Comparison of ENCODE assay signal across 26 cellular contexts in the genomic region with DNA sequence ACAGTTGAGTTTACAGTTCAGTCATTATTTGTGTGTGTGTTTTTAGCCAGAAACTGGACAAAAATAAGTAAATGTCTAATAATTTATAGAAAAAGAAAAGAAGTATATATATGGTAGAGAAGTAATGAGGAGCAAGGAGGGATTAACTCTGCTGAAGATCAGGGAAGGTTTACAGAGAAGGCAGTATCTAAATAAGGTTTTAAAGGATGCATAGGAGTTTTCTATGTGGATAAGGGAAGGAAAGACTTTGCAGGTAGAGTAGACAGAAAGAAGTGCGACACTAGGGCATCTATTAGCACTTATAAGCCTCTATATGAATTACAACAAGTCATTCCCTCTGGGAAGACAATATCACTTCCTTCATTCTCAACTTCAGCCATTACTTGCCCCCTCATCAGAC. TPM values are rescaled to one million over a fixed set of nuclear protein-coding genes. Genes with fewer than 3 reads are reported as not detected.
"Had no signal": no experiment of that assay in that cellular context is flagged by ENCODE, and none has a peak within 500 bp of the region (broad histone marks: within the 10 kb centered on the region; RNA-seq: fewer than 3 reads in every experiment).

No MANE protein-coding gene starts in this region.

- ATAC-seq: effector memory CD8-positive, alpha-beta T cell; esophagus mucosa; foreskin keratinocyte; gastrocnemius medialis; gastroesophageal sphincter; heart left ventricle; heart right ventricle had no signal

- DNase-seq: colonic mucosa; cortex of kidney; dermis blood vessel endothelial cell; dorsolateral prefrontal cortex; effector CD4-positive, alpha-beta T cell; effector CD8-positive, alpha-beta T cell; effector memory CD4-positive, alpha-beta T cell; effector memory CD8-positive, alpha-beta T cell; endodermal cell; erythroblast; esophagus squamous epithelium; foreskin fibroblast; foreskin keratinocyte; foreskin melanocyte; gastrocnemius medialis; glutamatergic neuron; head of caudate nucleus; heart left ventricle; heart right ventricle had no signal

- H3K4me1 ChIP-seq: colonic mucosa, esophagus muscularis mucosa, esophagus squamous epithelium, foreskin keratinocyte, gastrocnemius medialis, gastroesophageal sphincter, heart left ventricle, heart right ventricle had no signal

- H3K4me3 Mint-ChIP-seq: dendritic cell treated with granulocyte-macrophage colony-stimulating factor and Interleukin-4, amounts not matched to agents 40 ng/mL and 50 ng/mL, for 4 days; effector memory CD8-positive, alpha-beta T cell; endodermal cell had no signal

- H3K27ac Mint-ChIP-seq: dendritic cell treated with granulocyte-macrophage colony-stimulating factor and Interleukin-4, amounts not matched to agents 40 ng/mL and 50 ng/mL, for 4 days; effector memory CD8-positive, alpha-beta T cell; endodermal cell had no signal

- H3K36me3 ChIP-seq: colonic mucosa, esophagus muscularis mucosa, esophagus squamous epithelium, gastrocnemius medialis, gastroesophageal sphincter, heart left ventricle, heart right ventricle had no signal

- H3K27ac ChIP-seq: colonic mucosa, coronary artery, dorsolateral prefrontal cortex, epithelial cell of prostate, esophagus muscularis mucosa, esophagus squamous epithelium, foreskin keratinocyte, gastrocnemius medialis, gastroesophageal sphincter, heart left ventricle, heart right ventricle had no signal

- H3K27me3 Mint-ChIP-seq: dendritic cell treated with granulocyte-macrophage colony-stimulating factor and Interleukin-4, amounts not matched to agents 40 ng/mL and 50 ng/mL, for 4 days; effector memory CD8-positive, alpha-beta T cell had no signal

- H3K27me3 ChIP-seq: colonic mucosa, dorsolateral prefrontal cortex, esophagus muscularis mucosa, esophagus squamous epithelium, foreskin keratinocyte, gastrocnemius medialis, gastroesophageal sphincter, heart left ventricle, heart right ventricle had no signal

- H3K9me3 ChIP-seq: colonic mucosa, esophagus muscularis mucosa, esophagus squamous epithelium, gastrocnemius medialis, gastroesophageal sphincter, heart left ventricle, heart right ventricle had no signal

- H3K4me3 ChIP-seq: colonic mucosa, coronary artery, dorsolateral prefrontal cortex, esophagus muscularis mucosa, esophagus squamous epithelium, gastrocnemius medialis, gastroesophageal sphincter, heart left ventricle, heart right ventricle had no signal

RNA-seq across cellular contexts. Expression of a gene that starts 34.3 kb away (rescaled TPM):
- total RNA-seq: endothelial cell of umbilical vein had no signal
- polyA plus RNA-seq: endothelial cell of umbilical vein had no signal
